Comparison of ENCODE assay signal across 29 cellular contexts in genomic region chr5:126479810-126480209, GRCh38. TPM values are rescaled to one million over a fixed set of nuclear protein-coding genes. Genes with fewer than 3 reads are reported as not detected.
DNase-seq lines count a peak whose midpoint lies in the region; ATAC-seq and TF ChIP-seq lines count a peak whose summit lies in the region.
"Had no signal": no experiment of that assay in that cellular context is flagged by ENCODE, and none has a peak within 500 bp of the region (broad histone marks: within the 10 kb centered on the region; RNA-seq: fewer than 3 reads in every experiment).

No MANE protein-coding gene starts in this region.

- H3K4me1 ChIP-seq in esophagus squamous epithelium: peaks cover 0 to 18% (median 11%) of the 10 kb centered on the region in 3 donors

- intact Hi-C loops in esophagus squamous epithelium (cut with DNase I): no loop called here

- peak overlapping the region in 3 of 4 donors; percentile 22 to 71 (median 53) for H3K27ac ChIP-seq in esophagus squamous epithelium
- peak overlapping the region; percentile 79 for H3K27ac ChIP-seq in temporal lobe (ENCODE audit: low read depth, low read length)
- H3K27ac ChIP-seq: foreskin keratinocyte, GM23248, hepatocyte had no signal

- no peaks in the 10 kb centered on the region for H3K9me3 ChIP-seq in esophagus squamous epithelium

- H3K27ac Mint-ChIP-seq in HFFc6 (peak overlapping the region; percentile 50), nephron progenitor cell (peak overlapping the region; percentile 69)
- H3K27ac Mint-ChIP-seq: activated CD4-positive, alpha-beta T cell treated with anti-CD3 and anti-CD28 coated beads, Interleukin-2, amount 10 ng/mL, durations not matched to agents 24 days and 14 days had no signal

- H3K36me3 Mint-ChIP-seq in HFFc6 (ENCODE audit: low read depth) (peaks cover 69% of the 10 kb centered on the region), nephron progenitor cell (ENCODE audit: low read depth) (peaks cover 44% of the 10 kb centered on the region)
- H3K36me3 Mint-ChIP-seq: brain had no signal

- H3K27me3 ChIP-seq in esophagus squamous epithelium: no peaks in the 10 kb centered on the region
- H3K27me3 ChIP-seq: foreskin keratinocyte, hepatocyte had no signal

- no peak for ATAC-seq in HG03135 (IDR thresholded peaks at IDR 0.05; ENCODE audit: unreplicated experiment)
- ATAC-seq: esophagus mucosa; foreskin keratinocyte; stimulated activated naive CD8-positive, alpha-beta T cell treated with anti-CD3 and anti-CD28 coated beads, Interleukin-15, amount 100 ng/mL, for 72 hours had no signal

- peaks cover 68% of the 10 kb centered on the region for H3K4me1 Mint-ChIP-seq in HFFc6 (ENCODE audit: low read depth)
- H3K4me1 Mint-ChIP-seq in nephron progenitor cell: peaks cover 43% of the 10 kb centered on the region
- H3K4me1 Mint-ChIP-seq: activated CD4-positive, alpha-beta T cell treated with anti-CD3 and anti-CD28 coated beads, Interleukin-2, amount 10 ng/mL, durations not matched to agents 24 days and 14 days; stimulated activated naive CD8-positive, alpha-beta T cell treated with anti-CD3 and anti-CD28 coated beads, Interleukin-15, amount 100 ng/mL, for 72 hours had no signal

- TF ChIP-seq CTCF in HFFc6 (IDR thresholded peaks at IDR 0.05) (no peak), esophagus squamous epithelium (IDR thresholded peaks at IDR 0.05) (no peak), nephron progenitor cell (IDR thresholded peaks at IDR 0.05) (no peak)

- no peak for DNase-seq in HFFc6
- DNase-seq in esophagus squamous epithelium (lab: John Stamatoyannopoulos, UW): no peak
- DNase-seq in nephron progenitor cell: no peak
- no peak for DNase-seq in NOMO-1 treated with DMSO at 0.1 percent for 48 hours (lab: John Stamatoyannopoulos, UW; ENCODE audit: unreplicated experiment)
- DNase-seq in NCI-H2171 (lab: John Stamatoyannopoulos, UW): no peak
- no peak for DNase-seq in activated gamma-delta T cell (lab: John Stamatoyannopoulos, UW)
- DNase-seq: activated CD4-positive, alpha-beta T cell treated with anti-CD3 and anti-CD28 coated beads, Interleukin-2, amount 10 ng/mL, durations not matched to agents 24 days and 14 days; activated gamma-delta T cell treated with Interleukin-2 at 50 U/mL for 16 hours; activated T-cell treated with anti-CD3 and anti-CD28 coated beads, Interleukin-2, amount 50 U/mL, for 1 hour; AML-193; CD4-positive, alpha-beta T cell; EL; foreskin keratinocyte; GM23248; mesendoderm; NCI-H146; NCI-H2107; NCI-H446 treated with DMSO at 0.1 percent for 48 hours; PC-3; SHP77 treated with DMSO at 0.1 percent for 48 hours; small intestine; stimulated activated CD4-positive, alpha-beta T cell treated with anti-CD3 and anti-CD28 coated beads, Interleukin-1b, Interleukin-23, amount 100 ng/mL, for 48 hours; stimulated activated CD8-positive, alpha-beta memory T cell treated with anti-CD3 and anti-CD28 coated beads, Interleukin-4, amount 100 ng/mL, for 48 hours; stimulated activated naive CD8-positive, alpha-beta T cell treated with anti-CD3 and anti-CD28 coated beads, Interleukin-15, amount 100 ng/mL, for 72 hours had no signal

- no peak for TF ChIP-seq POLR2A in esophagus squamous epithelium (IDR thresholded peaks at IDR 0.05)

- peaks cover 0 to 69% (median 0%) of the 10 kb centered on the region in 3 donors for H3K36me3 ChIP-seq in esophagus squamous epithelium

- H3K4me3 Mint-ChIP-seq in HFFc6 (no peak overlapping the region), nephron progenitor cell (no peak overlapping the region)
- H3K4me3 Mint-ChIP-seq: activated CD4-positive, alpha-beta T cell treated with anti-CD3 and anti-CD28 coated beads, Interleukin-2, amount 10 ng/mL, durations not matched to agents 24 days and 14 days; brain; CD4-positive, alpha-beta T cell; stimulated activated naive CD8-positive, alpha-beta T cell treated with anti-CD3 and anti-CD28 coated beads, Interleukin-15, amount 100 ng/mL, for 72 hours had no signal

- 76 to 96% methylated on average over 2 of the region's 2 CpGs for WGBS in esophagus squamous epithelium, 2 donors

- no peaks in the 10 kb centered on the region for H3K9me3 Mint-ChIP-seq in HFFc6
- H3K9me3 Mint-ChIP-seq in nephron progenitor cell: peaks cover 6% of the 10 kb centered on the region
- H3K9me3 Mint-ChIP-seq: activated CD4-positive, alpha-beta T cell treated with anti-CD3 and anti-CD28 coated beads, Interleukin-2, amount 10 ng/mL, durations not matched to agents 24 days and 14 days; CD4-positive, alpha-beta T cell; stimulated activated naive CD8-positive, alpha-beta T cell treated with anti-CD3 and anti-CD28 coated beads, Interleukin-15, amount 100 ng/mL, for 72 hours had no signal

- H3K27me3 Mint-ChIP-seq in HFFc6 (ENCODE audit: insufficient read depth) (peaks cover 4% of the 10 kb centered on the region; the same call in 1 of the 2 replicates), nephron progenitor cell (ENCODE audit: low read depth, poor library complexity) (peaks cover 7% of the 10 kb centered on the region)
- H3K27me3 Mint-ChIP-seq: activated CD4-positive, alpha-beta T cell treated with anti-CD3 and anti-CD28 coated beads, Interleukin-2, amount 10 ng/mL, durations not matched to agents 24 days and 14 days; brain; CD4-positive, alpha-beta T cell; stimulated activated naive CD8-positive, alpha-beta T cell treated with anti-CD3 and anti-CD28 coated beads, Interleukin-15, amount 100 ng/mL, for 72 hours had no signal

- no peak overlapping the region for H3K4me3 ChIP-seq in esophagus squamous epithelium
- H3K4me3 ChIP-seq: GM23248, hepatocyte had no signal

RNA-seq across cellular contexts. Expression of gene GRAMD2B, which starts 56.6 kb away (rescaled TPM):
- total RNA-seq in HFFc6 (2021; fragmentation: NEBNext Ultra II Directional; extraction: Animal tissue kit (Norgen Biotek cat#: 25700)): 100 to 1,000 TPM in 2 of 6 experiments, 10 to 100 TPM in 4; 69.2 to 154 (median 80.5) TPM
- 10 to 100 TPM; 10.2 to 29.0 (median 15.8) TPM for total RNA-seq in esophagus squamous epithelium
- 8.6 TPM for total RNA-seq in temporal lobe
